ENCODE assay signal across 15 cellular contexts in the genomic region with DNA sequence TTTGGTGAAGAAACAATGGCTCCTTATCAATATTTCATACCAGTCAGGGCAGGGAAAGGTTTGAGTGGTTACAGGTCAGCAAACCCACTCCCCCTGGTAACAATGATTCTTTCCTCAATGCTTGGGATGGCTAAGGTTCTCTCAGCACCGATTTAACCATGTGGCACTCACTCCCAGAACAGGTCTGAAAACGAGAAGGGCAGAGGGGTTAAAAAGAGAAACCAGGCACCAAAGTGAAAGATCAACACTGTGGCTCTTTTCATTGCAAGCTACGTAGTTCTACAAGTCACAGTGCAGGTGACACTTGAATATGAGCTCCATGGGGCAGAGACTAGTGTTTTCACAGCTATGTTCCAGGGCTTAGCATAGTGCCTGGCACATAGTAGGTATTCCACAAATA.
DNase-seq lines count a peak whose midpoint lies in the region; ATAC-seq, FAIRE-seq and TF ChIP-seq lines count a peak whose summit lies in the region.
"Had no signal": no experiment of that assay in that cellular context is flagged by ENCODE, and none has a peak within 500 bp of the region (broad histone marks: within the 10 kb centered on the region; RNA-seq: fewer than 3 reads in every experiment).

No MANE protein-coding gene starts in this region.

- intact Hi-C loops in GM12878 (cut with micrococcal nuclease; ENCODE audit: unreplicated experiment) = no loop called here

- TF ChIP-seq RAD21 in GM12878 (IDR thresholded peaks at IDR 0.05; ENCODE audit: insufficient read depth, low read depth, low read length) = no peak

- DNase-seq in GM19239 (ENCODE audit: insufficient read length, low spot score) = no peak
- DNase-seq in GM12878 (ENCODE audit: low read depth, low spot score) = no peak
- no peak for DNase-seq in activated CD8-positive, alpha-beta memory T cell treated with anti-CD3 and anti-CD28 coated beads for 24 hours
- no peak for DNase-seq in GM20000 (ENCODE audit: low spot score)
- DNase-seq: activated CD8-positive, alpha-beta T cell treated with anti-CD3 and anti-CD28 coated beads for 36 hours; central memory CD4-positive, alpha-beta T cell; DMS153; effector memory CD4-positive, alpha-beta T cell; left colon; NCI-H1105 treated with DMSO at 0.1 percent for 48 hours; transverse colon had no signal

- no TSS peak for BruUV-seq in GM12878 (replicated peaks; lab: Mats Ljungman, UMichigan)

- no peaks in the 10 kb centered on the region for H3K36me3 ChIP-seq in GM12878 (ENCODE audit: control insufficient read depth in 2 of 2, insufficient read depth in 2 of 2, low read length in 1 of 2)
- H3K36me3 ChIP-seq: pancreas, transverse colon had no signal

- TF ChIP-seq EP300 in GM12878 (IDR thresholded peaks at IDR 0.05; ENCODE audit: borderline replicate concordance in 1 of 2, control insufficient read depth in 1 of 2, low read depth in 2 of 2, low read length in 2 of 2) = no peak

- H3K9me3 ChIP-seq in GM12878 (replicated peaks; ENCODE audit: control insufficient read depth, insufficient read depth, low read length) = no peaks in the 10 kb centered on the region
- H3K9me3 ChIP-seq: pancreas, transverse colon had no signal

- peak; percentile 79 for FAIRE-seq in GM19239 (lab: Jason Lieb, UNC)
- no peak for FAIRE-seq in GM12878 (lab: Jason Lieb, UNC)
- FAIRE-seq: pancreas had no signal

- TF ChIP-seq CTCF in GM12878 (IDR thresholded peaks at IDR 0.05 in 2 of 3, conservative IDR thresholded peaks at IDR 0.05 in 1 of 3; ENCODE audit: control insufficient read depth in 2 of 3, extremely low read depth in 1 of 3, insufficient read depth in 1 of 3, low read depth in 3 of 3, low read length in 3 of 3) (no peak), GM20000 (IDR thresholded peaks at IDR 0.05; ENCODE audit: extremely low read depth, missing control alignments) (no peak)

- SMC1A ChIA-PET in GM12878 (lab: Charles Lee; ENCODE audit: uncharacterized antibody, unreplicated experiment) = interaction anchor here (0.9 to 3.4 kb wide), 11 partner anchors 9 to 61 kb away, joined by 3 to 17 read pairs (median 4); no protein-coding TSS in a partner anchor

- peaks cover 3% of the 10 kb centered on the region; the same call in 1 of the 2 replicates for H3K4me1 ChIP-seq in GM12878 (ENCODE audit: control insufficient read depth, insufficient read depth, low read length)

- peak; percentile 50 for ATAC-seq in HG02852 (IDR thresholded peaks at IDR 0.05; ENCODE audit: unreplicated experiment)
- ATAC-seq in GM12878 = peak; percentile 72
- ATAC-seq in GM21619 (IDR thresholded peaks at IDR 0.05; ENCODE audit: unreplicated experiment) = no peak
- ATAC-seq: activated CD8-positive, alpha-beta T cell treated with anti-CD3 and anti-CD28 coated beads for 36 hours; left colon had no signal

- H3K4me2 ChIP-seq in GM12878 (ENCODE audit: control insufficient read depth, insufficient read depth) = 0 out of 2 replicates have a peak overlapping the region, but pooled peaks have one; percentile 1

- in situ Hi-C loops in GM12878 (cut with MboI) = no loop called here

- H3K4me3 ChIP-seq in GM12878 (no peak overlapping the region), skin epidermis (no peak overlapping the region)
- H3K4me3 ChIP-seq: pancreas, transverse colon had no signal

- no peak for TF ChIP-seq POLR2A in GM12878 (IDR thresholded peaks at IDR 0.05; ENCODE audit: low read depth, low read length)

- 21% methylated on average over 3 of the region's 3 CpGs for WGBS in GM12878 (ENCODE audit: insufficient coverage, insufficient replicate concordance, low lambda C conversion rate, missing lambda C conversion rate)

- H3K79me2 ChIP-seq in GM12878 (ENCODE audit: control insufficient read depth, insufficient read depth, low read length) = no peaks in the 10 kb centered on the region

- no peak overlapping the region for H3K9ac ChIP-seq in GM12878 (ENCODE audit: control insufficient read depth, insufficient read depth, low read length)

- H3K27me3 ChIP-seq in GM12878 (replicated peaks in 1 of 2; ENCODE audit: control insufficient read depth in 2 of 2, insufficient read depth in 2 of 2, low read length in 1 of 2) = no peaks in the 10 kb centered on the region; a peak in 1 of 4 replicates
- H3K27me3 ChIP-seq: pancreas, transverse colon had no signal

- CTCF ChIA-PET in GM12878 (lab: Yijun Ruan, JAX) = interaction anchor here (0.6 to 4.5 kb wide), 14 partner anchors 8 to 97 kb away, joined by 3 to 28 read pairs (median 4); no protein-coding TSS in a partner anchor

- POLR2A ChIA-PET in GM12878 (lab: Charles Lee) = interaction anchor here (0.6 to 1.4 kb wide), 5 partner anchors 12 to 381 kb away, joined by 3 to 5 read pairs (median 3); no protein-coding TSS in a partner anchor

- H3K27ac ChIP-seq in GM12878 (ENCODE audit: control insufficient read depth, insufficient read depth) = no peak overlapping the region
- peak overlapping the region in 18 of 21 experiments; percentile 1 to 75 (median 53) for H3K27ac ChIP-seq in skin epidermis
- H3K27ac ChIP-seq: transverse colon had no signal

- H4K20me1 ChIP-seq in GM12878 (ENCODE audit: control insufficient read depth, insufficient read depth) = no peaks in the 10 kb centered on the region

- H2AFZ ChIP-seq in GM12878 (ENCODE audit: control insufficient read depth, low read depth, low read length) = peak overlapping the region; percentile 9; the same call in 1 of the 2 replicates

- RAD21 ChIA-PET in GM12878 (lab: Charles Lee; ENCODE audit: unreplicated experiment) = interaction anchor here (0.7 to 1.4 kb wide), 5 partner anchors 9 to 62 kb away, joined by 3 to 6 read pairs (median 3); no protein-coding TSS in a partner anchor

TF ChIP-seq in GM12878, 131 proteins besides CTCF, POLR2A, EP300 and RAD21:
- no peak for TF ChIP-seq TARDBP (IDR thresholded peaks at IDR 0.05; ENCODE audit: borderline replicate concordance)
- no peak for TF ChIP-seq ATF7 (IDR thresholded peaks at IDR 0.05; ENCODE audit: low read depth)
- no peak for TF ChIP-seq RBBP5 (conservative IDR thresholded peaks at IDR 0.05)
